8 cellular contexts compared by ENCODE assay signal in the genomic region with DNA sequence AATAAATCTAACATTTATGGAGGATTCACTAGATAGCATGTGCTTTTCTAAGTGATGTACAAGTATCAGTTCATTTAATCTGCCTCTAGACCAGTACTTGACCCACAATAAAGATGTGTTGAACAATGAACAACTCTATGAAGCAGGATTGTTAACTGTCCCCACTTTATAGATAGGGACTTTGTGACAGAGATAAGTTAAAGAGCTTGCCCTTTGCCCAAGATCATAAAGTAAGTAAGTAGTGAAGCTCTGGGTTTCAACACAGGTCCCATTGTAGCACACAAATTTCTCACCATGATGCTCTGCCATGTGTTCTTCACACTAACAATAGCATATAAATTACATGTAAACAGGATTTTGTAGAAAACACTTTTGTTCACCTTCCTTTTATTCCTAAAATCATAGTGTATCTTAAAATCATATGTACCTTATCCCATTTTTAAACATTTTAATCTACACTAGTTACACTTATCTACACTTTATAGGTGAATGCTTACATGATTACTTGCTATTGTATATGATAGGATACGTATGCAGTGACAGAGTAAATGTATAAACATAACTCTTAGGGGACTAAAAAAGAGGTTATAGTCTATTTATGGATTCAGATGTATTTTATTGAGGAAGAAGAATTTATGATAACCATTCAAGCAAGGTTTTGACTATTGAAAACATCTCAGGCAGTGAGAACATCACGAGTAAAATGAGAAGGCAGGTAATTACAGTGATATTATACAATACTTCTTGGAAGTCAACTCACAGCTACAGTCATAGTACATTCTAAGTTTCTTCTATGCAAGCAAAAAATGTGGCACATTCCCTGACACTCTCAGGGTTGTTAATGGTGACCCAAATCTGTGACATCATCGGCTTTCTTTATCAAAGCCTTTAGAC.
"Had no signal": no experiment of that assay in that cellular context is flagged by ENCODE, and none has a peak within 500 bp of the region (broad histone marks: within the 10 kb centered on the region; RNA-seq: fewer than 3 reads in every experiment).

No MANE protein-coding gene starts in this region.

- DNase-seq: GM23248, GOT3, H7, HFFc6, KBM-7 had no signal

- H3K36me3 ChIP-seq: HAP-1 had no signal

- ATAC-seq: HCT116 had no signal

- H3K4me3 ChIP-seq: GM23248, HAP-1 had no signal

- H3K27ac ChIP-seq: GM23248, KMS-11 had no signal

- H3K9ac ChIP-seq: GM23248, KMS-11 had no signal

- H3K9me3 ChIP-seq: HAP-1 had no signal

- H3K4me1 ChIP-seq: HAP-1 had no signal
